Comparison of ENCODE assay signal across 8 cellular contexts in genomic region chr1:205286335-205286950, GRCh38. TPM values are rescaled to one million over a fixed set of nuclear protein-coding genes. Genes with fewer than 3 reads are reported as not detected.
DNase-seq lines count a peak whose midpoint lies in the region; ATAC-seq and TF ChIP-seq lines count a peak whose summit lies in the region.

No MANE protein-coding gene starts in this region.

- BruUV-seq in Caco-2 (replicated peaks; lab: Mats Ljungman, UMichigan): no TSS peak

- intact Hi-C loops in Caco-2 (cut with micrococcal nuclease; ENCODE audit: unreplicated experiment): no loop called here

- H3K36me3 ChIP-seq in Caco-2 (ENCODE audit: control insufficient read depth, insufficient read depth, low read length): no peaks in the 10 kb centered on the region

- no peaks in the 10 kb centered on the region for H3K9me3 Mint-ChIP-seq in Caco-2 (ENCODE audit: unreplicated experiment)

- POLR2A ChIA-PET in Caco-2 (lab: Charles Lee): interaction anchor here (0.5 to 1.1 kb wide), 2 partner anchors 35 to 36 kb away, joined by 3 to 4 read pairs; no protein-coding TSS in a partner anchor

- no peak overlapping the region for H3K4me3 Mint-ChIP-seq in Caco-2 (ENCODE audit: unreplicated experiment)

- DNase-seq in Caco-2 (no peak), T-helper 9 cell (peak; percentile 66), choroid plexus epithelial cell (ENCODE audit: low read depth) (peak; percentile 84), NCI-H187 (lab: John Stamatoyannopoulos, UW) (no peak)
- peak; percentile 70 for DNase-seq in stimulated activated CD8-positive, alpha-beta memory T cell treated with anti-CD3 and anti-CD28 coated beads, Interleukin-2, amount 100 ng/mL, for 48 hours (ENCODE audit: low read depth in 2 of 2)

- H3K36me3 Mint-ChIP-seq in Caco-2 (ENCODE audit: insufficient read depth, unreplicated experiment): no peaks in the 10 kb centered on the region

- peaks cover 36% of the 10 kb centered on the region for H3K4me1 ChIP-seq in Caco-2

- H3K4me3 ChIP-seq in Caco-2 (ENCODE audit: low read depth, low read length) (no peak overlapping the region), choroid plexus epithelial cell (ENCODE audit: low read depth, low read length) (no peak overlapping the region)

- ATAC-seq in HG02678 (IDR thresholded peaks at IDR 0.05; ENCODE audit: unreplicated experiment): peak; percentile 34
- ATAC-seq in GM19467 (IDR thresholded peaks at IDR 0.05; ENCODE audit: unreplicated experiment): no peak
- no peak for ATAC-seq in HG03045 (IDR thresholded peaks at IDR 0.05; ENCODE audit: unreplicated experiment)

- no peaks in the 10 kb centered on the region for H3K9me3 ChIP-seq in Caco-2

- no peaks in the 10 kb centered on the region for H3K27me3 ChIP-seq in Caco-2 (replicated peaks; ENCODE audit: control insufficient read depth, insufficient read depth, low read length)

- CTCF ChIA-PET in Caco-2 (lab: Charles Lee): interaction anchor here (0.6 to 2.6 kb wide), 3 partner anchors 8 to 69 kb away, joined by 4 to 30 read pairs (median 17); no protein-coding TSS in a partner anchor

- TF ChIP-seq CTCF in Caco-2 (IDR thresholded peaks at IDR 0.05; ENCODE audit: insufficient read depth in 1 of 2, low read depth in 1 of 2, low read length in 1 of 2, severe bottlenecking in 1 of 2, unreplicated experiment in 1 of 2): no peak
- TF ChIP-seq CTCF in choroid plexus epithelial cell (conservative IDR thresholded peaks at IDR 0.05; ENCODE audit: low read depth, low read length): no peak

- H3K27ac Mint-ChIP-seq in Caco-2 (ENCODE audit: unreplicated experiment): peak overlapping the region; percentile 69

- H3K4me1 Mint-ChIP-seq in Caco-2 (ENCODE audit: low read depth, unreplicated experiment): peaks cover 41% of the 10 kb centered on the region

- no peaks in the 10 kb centered on the region for H3K27me3 Mint-ChIP-seq in Caco-2 (ENCODE audit: insufficient read depth, unreplicated experiment)

RNA-seq across cellular contexts. Expression of gene NUAK2, which starts 35.1 kb away (rescaled TPM):
- total RNA-seq in Caco-2 (2022): 25.7 and 27.0 TPM in 2 replicates

RNA-seq across cellular contexts. Expression of gene TMCC2, which starts 58.7 kb away (rescaled TPM):
- total RNA-seq in Caco-2 (2022): 0.60 and 0.91 TPM in 2 replicates

Comparison
In these comparisons a context has a peak if more than half of its experiments do, and no peak if none do; other contexts are left out.
1. DNase-seq: peak in T-helper 9 cell (single experiment), choroid plexus epithelial cell (single experiment) and stimulated activated CD8-positive, alpha-beta memory T cell treated with anti-CD3 and anti-CD28 coated beads, Interleukin-2, amount 100 ng/mL, for 48 hours (2 of 2); none in Caco-2 (0 of 2) and NCI-H187 (0 of 2).